In genomic region chr3:123478314-123478713, GRCh38 we compare ENCODE assay signal across 20 cellular contexts.
"Had no signal": no experiment of that assay in that cellular context is flagged by ENCODE, and none has a peak within 500 bp of the region (broad histone marks: within the 10 kb centered on the region; RNA-seq: fewer than 3 reads in every experiment).

No MANE protein-coding gene starts in this region.

- H3K4me1 Mint-ChIP-seq: nephron had no signal

- H3K79me2 ChIP-seq: parathyroid adenoma had no signal

- H2AFZ ChIP-seq: parathyroid adenoma had no signal

- H3K9me3 ChIP-seq: psoas muscle, spleen, tibial artery, upper lobe of left lung, uterus had no signal

- H3K4me1 ChIP-seq: parathyroid adenoma, psoas muscle, tibial artery, upper lobe of left lung, uterus had no signal

- H3K27ac Mint-ChIP-seq: dendritic cell treated with granulocyte-macrophage colony-stimulating factor and Interleukin-4, amounts not matched to agents 40 ng/mL and 50 ng/mL, for 4 days; effector memory CD8-positive, alpha-beta T cell; naive B cell; stimulated activated memory B cell treated with anti-CD40 and anti-IgM and Interleukin-4, amounts not matched to agents 10 μg/mL and 1 μg/mL and 100 μg/mL, for 72 hours; stimulated activated naive CD8-positive, alpha-beta T cell treated with anti-CD3 and anti-CD28 coated beads, Interleukin-15, Interleukin-2, amounts not matched to agents 100 ng/mL and 50 ng/mL, for 24 hours had no signal

- H3K36me3 ChIP-seq: spleen, tibial artery, upper lobe of left lung, uterus had no signal

- H3K9ac ChIP-seq: parathyroid adenoma had no signal

- H3K4me3 Mint-ChIP-seq: dendritic cell treated with granulocyte-macrophage colony-stimulating factor and Interleukin-4, amounts not matched to agents 40 ng/mL and 50 ng/mL, for 4 days; effector memory CD8-positive, alpha-beta T cell; naive B cell; nephron; stimulated activated memory B cell treated with anti-CD40 and anti-IgM and Interleukin-4, amounts not matched to agents 10 μg/mL and 1 μg/mL and 100 μg/mL, for 72 hours; stimulated activated naive CD8-positive, alpha-beta T cell treated with anti-CD3 and anti-CD28 coated beads, Interleukin-15, Interleukin-2, amounts not matched to agents 100 ng/mL and 50 ng/mL, for 24 hours had no signal

- H3K27ac ChIP-seq: foreskin keratinocyte, parathyroid adenoma, psoas muscle, spleen, tibial artery, upper lobe of left lung, uterus had no signal

- ATAC-seq: effector memory CD8-positive, alpha-beta T cell; foreskin keratinocyte; left colon; psoas muscle; sciatic nerve; stimulated activated memory B cell treated with anti-CD40 and anti-IgM and Interleukin-4, amounts not matched to agents 10 μg/mL and 1 μg/mL and 100 μg/mL, for 72 hours had no signal

- H3K36me3 Mint-ChIP-seq: naive B cell; stimulated activated memory B cell treated with anti-CD40 and anti-IgM and Interleukin-4, amounts not matched to agents 10 μg/mL and 1 μg/mL and 100 μg/mL, for 72 hours had no signal

- H3K27me3 ChIP-seq: tibial artery, upper lobe of left lung, uterus had no signal

- H3K9me3 Mint-ChIP-seq: dendritic cell treated with granulocyte-macrophage colony-stimulating factor and Interleukin-4, amounts not matched to agents 40 ng/mL and 50 ng/mL, for 4 days; effector memory CD8-positive, alpha-beta T cell; naive B cell; nephron; stimulated activated memory B cell treated with anti-CD40 and anti-IgM and Interleukin-4, amounts not matched to agents 10 μg/mL and 1 μg/mL and 100 μg/mL, for 72 hours; stimulated activated naive CD8-positive, alpha-beta T cell treated with anti-CD3 and anti-CD28 coated beads, Interleukin-15, Interleukin-2, amounts not matched to agents 100 ng/mL and 50 ng/mL, for 24 hours had no signal

- DNase-seq: effector memory CD8-positive, alpha-beta T cell; foreskin keratinocyte; left colon; mesendoderm; naive B cell; psoas muscle; retina; stimulated activated CD4-positive, alpha-beta T cell treated with anti-CD3 and anti-CD28 coated beads, Interleukin-15, amount 100 ng/mL, for 24 hours; stimulated activated CD4-positive, alpha-beta T cell treated with anti-CD3 and anti-CD28 coated beads, Interleukin-1b, Interleukin-23, amount 100 ng/mL, for 48 hours; stimulated activated CD4-positive, alpha-beta T cell treated with anti-CD3 and anti-CD28 coated beads, Interleukin-4, amount 100 ng/mL, for 24 hours; tibial artery; upper lobe of left lung; uterus had no signal

- H3K4me3 ChIP-seq: psoas muscle, spleen, tibial artery, upper lobe of left lung, uterus had no signal
